In genomic region chr1:214439352-214440119, GRCh38 we compare ENCODE assay signal across 8 cellular contexts.
DNase-seq lines count a peak whose midpoint lies in the region; ATAC-seq lines count a peak whose summit lies in the region.

No MANE protein-coding gene starts in this region.

- peak; percentile 93 for ATAC-seq in GM19395 (IDR thresholded peaks at IDR 0.05; ENCODE audit: unreplicated experiment)
- ATAC-seq in HG03354 (IDR thresholded peaks at IDR 0.05; ENCODE audit: poor library complexity, severe bottlenecking, unreplicated experiment) = peak; percentile 88
- peak; percentile 86 to 89 for ATAC-seq in activated naive CD4-positive, alpha-beta T cell treated with anti-CD3 and anti-CD28 coated beads, Interleukin-2, amount 50 U/mL, for 72 hours

- H3K27me3 Mint-ChIP-seq in stimulated activated naive CD8-positive, alpha-beta T cell treated with anti-CD3 and anti-CD28 coated beads, Interleukin-15, Interleukin-2, amounts not matched to agents 100 ng/mL and 50 ng/mL, for 24 hours = peaks cover 3% of the 10 kb centered on the region

- H3K4me1 Mint-ChIP-seq in stimulated activated naive CD8-positive, alpha-beta T cell treated with anti-CD3 and anti-CD28 coated beads, Interleukin-15, Interleukin-2, amounts not matched to agents 100 ng/mL and 50 ng/mL, for 24 hours (ENCODE audit: low read depth) = peaks cover 52% of the 10 kb centered on the region

- peak overlapping the region; percentile 68 for H3K4me3 Mint-ChIP-seq in stimulated activated naive CD8-positive, alpha-beta T cell treated with anti-CD3 and anti-CD28 coated beads, Interleukin-15, Interleukin-2, amounts not matched to agents 100 ng/mL and 50 ng/mL, for 24 hours

- DNase-seq in DMS153 (lab: John Stamatoyannopoulos, UW) (peak; percentile 97), NCI-H460 (ENCODE audit: extremely low read depth, low read depth) (peak; percentile 95), islet precursor cell (peak; percentile 82), iPS-NIHi7 (ENCODE audit: extremely low spot score) (no peak)
- peak; percentile 58 to 79 for DNase-seq in activated naive CD4-positive, alpha-beta T cell treated with anti-CD3 and anti-CD28 coated beads, Interleukin-2, amount 50 U/mL, for 72 hours (ENCODE audit: low spot score in 2 of 2)

- H3K9me3 Mint-ChIP-seq in activated naive CD4-positive, alpha-beta T cell treated with anti-CD3 and anti-CD28 coated beads, Interleukin-2, amount 50 U/mL, for 72 hours = peaks cover 0 to 5% of the 10 kb centered on the region in 2 donors
- H3K9me3 Mint-ChIP-seq in stimulated activated naive CD8-positive, alpha-beta T cell treated with anti-CD3 and anti-CD28 coated beads, Interleukin-15, Interleukin-2, amounts not matched to agents 100 ng/mL and 50 ng/mL, for 24 hours = peaks cover 5% of the 10 kb centered on the region

- H3K36me3 Mint-ChIP-seq in activated naive CD4-positive, alpha-beta T cell treated with anti-CD3 and anti-CD28 coated beads, Interleukin-2, amount 50 U/mL, for 72 hours = peaks cover 7 to 14% of the 10 kb centered on the region in 2 donors
- no peaks in the 10 kb centered on the region for H3K36me3 Mint-ChIP-seq in stimulated activated naive CD8-positive, alpha-beta T cell treated with anti-CD3 and anti-CD28 coated beads, Interleukin-15, Interleukin-2, amounts not matched to agents 100 ng/mL and 50 ng/mL, for 24 hours (ENCODE audit: low read depth)

- peak overlapping the region; percentile 98 to 100 for H3K27ac Mint-ChIP-seq in activated naive CD4-positive, alpha-beta T cell treated with anti-CD3 and anti-CD28 coated beads, Interleukin-2, amount 50 U/mL, for 72 hours
- peak overlapping the region; percentile 87 for H3K27ac Mint-ChIP-seq in stimulated activated naive CD8-positive, alpha-beta T cell treated with anti-CD3 and anti-CD28 coated beads, Interleukin-15, Interleukin-2, amounts not matched to agents 100 ng/mL and 50 ng/mL, for 24 hours
